13 cellular contexts compared by ENCODE assay signal in genomic region chr10:98391065-98391464, GRCh38. TPM values are rescaled to one million over a fixed set of nuclear protein-coding genes. Genes with fewer than 3 reads are reported as not detected.
A peak's percentile ranks its signal among the peaks of the same experiment; 100 is the strongest.
DNase-seq lines count a peak whose midpoint lies in the region; ATAC-seq and TF ChIP-seq lines count a peak whose summit lies in the region.
"Had no signal": no experiment of that assay in that cellular context is flagged by ENCODE, and none has a peak within 500 bp of the region (broad histone marks: within the 10 kb centered on the region; RNA-seq: fewer than 3 reads in every experiment).

No MANE protein-coding gene starts in this region.

- ATAC-seq in activated CD4-positive, alpha-beta T cell treated with anti-CD3 and anti-CD28 coated beads for 36 hours, result peak; percentile 57
- ATAC-seq in HG02678 (IDR thresholded peaks at IDR 0.05; ENCODE audit: unreplicated experiment), result peak; percentile 72
- ATAC-seq in GM21360 (IDR thresholded peaks at IDR 0.05; ENCODE audit: unreplicated experiment), result no peak

- H3K4me3 ChIP-seq in OCI-LY7 (ENCODE audit: low read depth, low read length, poor library complexity, severe bottlenecking), result no peak overlapping the region
- H3K4me3 ChIP-seq in SJCRH30, result no peak overlapping the region

- H3K27ac ChIP-seq in OCI-LY7 (ENCODE audit: low read depth, low read length, poor library complexity, severe bottlenecking), result no peak overlapping the region
- H3K27ac ChIP-seq in SJCRH30, result no peak overlapping the region

- no peak overlapping the region for H3K27ac Mint-ChIP-seq in activated CD4-positive, alpha-beta T cell treated with anti-CD3 and anti-CD28 coated beads for 36 hours
- H3K27ac Mint-ChIP-seq in immature natural killer cell, result peak overlapping the region; percentile 82 to 94 (median 89)

- TF ChIP-seq CTCF in OCI-LY7 (conservative IDR thresholded peaks at IDR 0.05; ENCODE audit: low read length), result no peak

- H3K4me1 Mint-ChIP-seq in activated CD4-positive, alpha-beta T cell treated with anti-CD3 and anti-CD28 coated beads for 36 hours, result peaks cover 18% of the 10 kb centered on the region
- peaks cover 51 to 62% of the 10 kb centered on the region in 2 donors for H3K4me1 Mint-ChIP-seq in immature natural killer cell

- CTCF ChIA-PET in activated CD4-positive, alpha-beta T cell treated with anti-CD3 and anti-CD28 coated beads for 36 hours (lab: Charles Lee), result interaction anchor here (0.6 to 1.9 kb wide), 2 partner anchors 35 to 324 kb away, joined by 3 to 6 read pairs; no protein-coding TSS in a partner anchor
- CTCF ChIA-PET in OCI-LY7 (lab: Charles Lee; ENCODE audit: unreplicated experiment), result interaction anchor here (0.6 kb wide), 1 partner anchor 35 kb away, joined by 3 read pairs; no protein-coding TSS in a partner anchor

- H3K4me1 ChIP-seq in OCI-LY7 (ENCODE audit: insufficient read depth, low read length, poor library complexity, severe bottlenecking) (peaks cover 9% of the 10 kb centered on the region), SJCRH30 (no peaks in the 10 kb centered on the region)

- H3K27me3 ChIP-seq in SJCRH30, result 0 out of 2 replicates have a peak, but pooled peaks cover 3% of the 10 kb centered on the region
- H3K27me3 ChIP-seq: heart left ventricle had no signal

- H3K36me3 ChIP-seq in OCI-LY7 (ENCODE audit: insufficient read depth, low read length), result no peaks in the 10 kb centered on the region
- no peaks in the 10 kb centered on the region for H3K36me3 ChIP-seq in SJCRH30

- no peaks in the 10 kb centered on the region for H3K9me2 ChIP-seq in OCI-LY7 (ENCODE audit: insufficient read depth, low read length)

- no peaks in the 10 kb centered on the region for H4K20me1 ChIP-seq in OCI-LY7 (ENCODE audit: insufficient read depth, low read length)

- no peaks in the 10 kb centered on the region for H3K27me3 Mint-ChIP-seq in activated CD4-positive, alpha-beta T cell treated with anti-CD3 and anti-CD28 coated beads for 36 hours
- H3K27me3 Mint-ChIP-seq in immature natural killer cell (ENCODE audit: low read depth in 3 of 3), result peaks cover 0 to 11% (median 2%) of the 10 kb centered on the region in 3 donors

- H3K36me3 Mint-ChIP-seq in activated CD4-positive, alpha-beta T cell treated with anti-CD3 and anti-CD28 coated beads for 36 hours (ENCODE audit: low read depth), result no peaks in the 10 kb centered on the region
- peaks cover 9 to 38% (median 34%) of the 10 kb centered on the region in 3 donors for H3K36me3 Mint-ChIP-seq in immature natural killer cell

- H3K79me2 ChIP-seq in OCI-LY7 (ENCODE audit: insufficient read depth, low read depth, low read length), result no peaks in the 10 kb centered on the region

- no peak overlapping the region for H2AFZ ChIP-seq in OCI-LY7 (ENCODE audit: low read length)

- H3K9me3 ChIP-seq in OCI-LY7 (ENCODE audit: low read length) (no peaks in the 10 kb centered on the region), SJCRH30 (replicated peaks) (no peaks in the 10 kb centered on the region)
- H3K9me3 ChIP-seq: heart left ventricle had no signal

- DNase-seq in activated CD4-positive, alpha-beta T cell treated with anti-CD3 and anti-CD28 coated beads for 36 hours, result peak; percentile 30
- DNase-seq in activated CD4-positive, alpha-beta T cell treated with anti-CD3 and anti-CD28 coated beads, Interleukin-2, amount 50 U/mL, for 4 hours, result no peak
- DNase-seq in OCI-LY7 (ENCODE audit: low spot score) (no peak), immature natural killer cell (peak in 2 of 3 donors; percentile 16 to 37), NCI-H82 (lab: John Stamatoyannopoulos, UW) (no peak), SJCRH30 (no peak)
- DNase-seq: 8988T; H7; NCI-H226; stimulated activated CD4-positive, alpha-beta T cell treated with anti-CD3 and anti-CD28 coated beads, Interleukin-4, amount 100 ng/mL, for 24 hours had no signal

- intact Hi-C loops in activated CD4-positive, alpha-beta T cell treated with anti-CD3 and anti-CD28 coated beads for 36 hours (cut with DNase I, micrococcal nuclease), result no loop called here
- intact Hi-C loops in OCI-LY7 (cut with micrococcal nuclease; ENCODE audit: unreplicated experiment), result loop anchor here (5.0 to 10.0 kb wide), 2 partner anchors 129 to 476 kb away; no protein-coding TSS in a partner anchor

- H3K9me3 Mint-ChIP-seq in activated CD4-positive, alpha-beta T cell treated with anti-CD3 and anti-CD28 coated beads for 36 hours (ENCODE audit: low read depth), result no peaks in the 10 kb centered on the region
- H3K9me3 Mint-ChIP-seq in immature natural killer cell, result no peaks in the 10 kb centered on the region

- H3K4me2 ChIP-seq in OCI-LY7 (ENCODE audit: low read length), result peak overlapping the region; percentile 40; the same call in 1 of the 2 replicates

- POLR2A ChIA-PET in activated CD4-positive, alpha-beta T cell treated with anti-CD3 and anti-CD28 coated beads for 36 hours (lab: Charles Lee), result no interaction called here
- POLR2A ChIA-PET in OCI-LY7 (lab: Charles Lee), result interaction anchor here (0.5 to 0.8 kb wide), 2 partner anchors 21 to 1211 kb away, joined by 4 to 5 read pairs; no protein-coding TSS in a partner anchor

- H3K4me3 Mint-ChIP-seq in activated CD4-positive, alpha-beta T cell treated with anti-CD3 and anti-CD28 coated beads for 36 hours, result no peak overlapping the region
- H3K4me3 Mint-ChIP-seq in immature natural killer cell, result peak overlapping the region; percentile 63 to 84 (median 80)

- no TSS peak for BruUV-seq in OCI-LY7 (replicated peaks; lab: Mats Ljungman, UMichigan)

RNA-seq across cellular contexts. Expression of gene PYROXD2, which starts 23.9 kb away (rescaled TPM):
- total RNA-seq in activated CD4-positive, alpha-beta T cell treated with anti-CD3 and anti-CD28 coated beads for 36 hours, result 1 to 10 TPM; 4.1 to 4.4 TPM
- 0.41 and 0.51 TPM in 2 replicates for total RNA-seq in OCI-LY7 (2014; rRNA removed; shearing (Covaris generic))
- total RNA-seq in OCI-LY7 (2022), result 4.0 and 4.3 TPM in 2 replicates
- 10 to 100 TPM in 2 of 3 donors, 1 to 10 TPM in 1; 8.5 to 21.1 (median 17.3) TPM for polyA plus RNA-seq in immature natural killer cell
- 0.59 and 1.1 TPM in 2 replicates for total RNA-seq in SJCRH30 (2014; rRNA removed; shearing (Covaris generic))

RNA-seq across cellular contexts. Expression of gene HPS1, which starts 55.7 kb away (rescaled TPM):
- total RNA-seq in activated CD4-positive, alpha-beta T cell treated with anti-CD3 and anti-CD28 coated beads for 36 hours, result 10 to 100 TPM; 51.9 to 53.2 TPM
- 44.5 and 53.2 TPM in 2 replicates for total RNA-seq in OCI-LY7 (2014; rRNA removed; shearing (Covaris generic))
- 64.0 and 68.7 TPM in 2 replicates for total RNA-seq in OCI-LY7 (2022)
- 100 to 1,000 TPM in 1 of 3 donors, 10 to 100 TPM in 2; 72.4 to 110 (median 85.6) TPM for polyA plus RNA-seq in immature natural killer cell
- 2.0 and 2.8 TPM in 2 replicates for total RNA-seq in SJCRH30 (2014; rRNA removed; shearing (Covaris generic))

Comparison
In these comparisons a context has a peak if more than half of its experiments do, and no peak if none do; other contexts are left out.
1. DNase-seq: peak in activated CD4-positive, alpha-beta T cell treated with anti-CD3 and anti-CD28 coated beads for 36 hours (single experiment) and immature natural killer cell (2 of 3); none in activated CD4-positive, alpha-beta T cell treated with anti-CD3 and anti-CD28 coated beads, Interleukin-2, amount 50 U/mL, for 4 hours (0 of 2), OCI-LY7 (single experiment), NCI-H82 (single experiment) and SJCRH30 (0 of 2).
2. RNA of gene HPS1, which starts 55.7 kb away (total RNA-seq): 44.5 to 68.7 TPM in OCI-LY7 and 51.9 to 53.2 TPM in activated CD4-positive, alpha-beta T cell treated with anti-CD3 and anti-CD28 coated beads for 36 hours; 2.0 to 2.8 TPM in SJCRH30; every median in the first group is over 10 times any median in the second.